Comparison of ENCODE assay signal across 10 cellular contexts in genomic region chr19:15303105-15303780, GRCh38. TPM values are rescaled to one million over a fixed set of nuclear protein-coding genes. Genes with fewer than 3 reads are reported as not detected.
DNase-seq lines count a peak whose midpoint lies in the region; ATAC-seq and TF ChIP-seq lines count a peak whose summit lies in the region.
"Had no signal": no experiment of that assay in that cellular context is flagged by ENCODE, and none has a peak within 500 bp of the region (broad histone marks: within the 10 kb centered on the region; RNA-seq: fewer than 3 reads in every experiment).

No MANE protein-coding gene starts in this region.

- H3K36me3 Mint-ChIP-seq in CD4-positive, CD25-positive, alpha-beta regulatory T cell: peaks cover 3% of the 10 kb centered on the region
- peaks cover 2% of the 10 kb centered on the region for H3K36me3 Mint-ChIP-seq in osteocyte (ENCODE audit: unreplicated experiment)

- intact Hi-C loops in sciatic nerve (cut with DNase I): no loop called here

- H3K4me3 Mint-ChIP-seq in CD4-positive, CD25-positive, alpha-beta regulatory T cell: peak overlapping the region; percentile 4 to 83 (median 57)
- H3K4me3 Mint-ChIP-seq in osteocyte (ENCODE audit: unreplicated experiment): no peak overlapping the region
- H3K4me3 Mint-ChIP-seq: endodermal cell had no signal

- H3K27ac ChIP-seq in CD4-positive, CD25-positive, alpha-beta regulatory T cell (ENCODE audit: insufficient read depth, low read length, poor library complexity, severe bottlenecking): no peak overlapping the region
- H3K27ac ChIP-seq in RWPE2 (ENCODE audit: poor library complexity, severe bottlenecking) (no peak overlapping the region), coronary artery (peak overlapping the region; percentile 1 to 13)
- H3K27ac ChIP-seq: KMS-11 had no signal

- H3K9me3 ChIP-seq in CD4-positive, CD25-positive, alpha-beta regulatory T cell (ENCODE audit: control insufficient read depth in 2 of 2, low read length in 2 of 2): no peaks in the 10 kb centered on the region
- peaks cover 5% of the 10 kb centered on the region for H3K9me3 ChIP-seq in RWPE2 (ENCODE audit: severe bottlenecking)

- H3K36me3 ChIP-seq in CD4-positive, CD25-positive, alpha-beta regulatory T cell (ENCODE audit: control insufficient read depth, insufficient read depth, low read length): no peaks in the 10 kb centered on the region
- peaks cover 21% of the 10 kb centered on the region for H3K36me3 ChIP-seq in RWPE2 (ENCODE audit: low read depth)

- peak in 1 of 2 donors; percentile 30 for ATAC-seq in CD4-positive, CD25-positive, alpha-beta regulatory T cell (ENCODE audit: low read depth in 2 of 2)
- peak; percentile 7; the same call in 1 of the 3 replicates for ATAC-seq in RWPE2 (ENCODE audit: low read depth)
- no peak for ATAC-seq in sciatic nerve

- H3K27me3 ChIP-seq in CD4-positive, CD25-positive, alpha-beta regulatory T cell (ENCODE audit: control insufficient read depth, insufficient read depth, low read length): no peaks in the 10 kb centered on the region
- no peaks in the 10 kb centered on the region for H3K27me3 ChIP-seq in RWPE2 (ENCODE audit: insufficient read depth, poor library complexity, severe bottlenecking)

- H3K4me1 Mint-ChIP-seq in CD4-positive, CD25-positive, alpha-beta regulatory T cell: peaks cover 31 to 92% (median 67%) of the 10 kb centered on the region in 4 donors
- peaks cover 70% of the 10 kb centered on the region for H3K4me1 Mint-ChIP-seq in osteocyte (ENCODE audit: unreplicated experiment)

- H3K27ac Mint-ChIP-seq in CD4-positive, CD25-positive, alpha-beta regulatory T cell: peak overlapping the region in 2 of 3 donors; percentile 3 to 76
- H3K27ac Mint-ChIP-seq in osteocyte (ENCODE audit: unreplicated experiment): peak overlapping the region; percentile 74

- H3K4me3 ChIP-seq in CD4-positive, CD25-positive, alpha-beta regulatory T cell (ENCODE audit: low read depth, low read length): peak overlapping the region; percentile 29
- no peak overlapping the region for H3K4me3 ChIP-seq in RWPE2 (ENCODE audit: severe bottlenecking)
- peak overlapping the region; percentile 33 for H3K4me3 ChIP-seq in coronary artery

- H3K9me3 Mint-ChIP-seq in CD4-positive, CD25-positive, alpha-beta regulatory T cell: no peaks in the 10 kb centered on the region
- peaks cover 3% of the 10 kb centered on the region for H3K9me3 Mint-ChIP-seq in osteocyte (ENCODE audit: unreplicated experiment)
- H3K9me3 Mint-ChIP-seq: endodermal cell had no signal

- TF ChIP-seq CTCF in RWPE2 (IDR thresholded peaks at IDR 0.05; ENCODE audit: poor library complexity, severe bottlenecking) (no peak), coronary artery (IDR thresholded peaks at IDR 0.05) (no peak), osteocyte (IDR thresholded peaks at IDR 0.05) (no peak)

- peaks cover 76% of the 10 kb centered on the region for H3K4me1 ChIP-seq in CD4-positive, CD25-positive, alpha-beta regulatory T cell (ENCODE audit: control insufficient read depth, insufficient read depth, low read length, poor library complexity, severe bottlenecking)
- H3K4me1 ChIP-seq in RWPE2 (ENCODE audit: insufficient read depth, poor library complexity, severe bottlenecking): peaks cover 47% of the 10 kb centered on the region

- DNase-seq in CD4-positive, CD25-positive, alpha-beta regulatory T cell: no peak
- DNase-seq in RWPE2 (ENCODE audit: low spot score) (no peak), coronary artery (ENCODE audit: low spot score) (no peak), osteocyte (ENCODE audit: extremely low spot score, unreplicated experiment) (no peak), sciatic nerve (ENCODE audit: low spot score) (no peak), OCI-M2 (lab: John Stamatoyannopoulos, UW; ENCODE audit: unreplicated experiment) (no peak), COLO668 (lab: John Stamatoyannopoulos, UW; ENCODE audit: unreplicated experiment) (no peak), NCI-H187 (lab: John Stamatoyannopoulos, UW) (no peak)
- DNase-seq: endodermal cell had no signal

- H3K27me3 Mint-ChIP-seq in CD4-positive, CD25-positive, alpha-beta regulatory T cell: no peaks in the 10 kb centered on the region
- H3K27me3 Mint-ChIP-seq in osteocyte (ENCODE audit: unreplicated experiment): no peaks in the 10 kb centered on the region

RNA-seq across cellular contexts. Expression of gene BRD4, which starts 29.1 kb away (rescaled TPM):
- total RNA-seq in CD4-positive, CD25-positive, alpha-beta regulatory T cell: 168 TPM
- polyA plus RNA-seq in CD4-positive, CD25-positive, alpha-beta regulatory T cell: 10 to 100 TPM in 1 of 4 donors, 1 to 10 TPM in 3; 6.6 to 12.4 (median 9.3) TPM
- total RNA-seq in osteocyte (142 and 143 TPM in 2 replicates), sciatic nerve (110 TPM)

Comparison
In these comparisons a context has a peak if more than half of its experiments do, and no peak if none do; other contexts are left out.
1. H3K27ac ChIP-seq: peak in coronary artery (2 of 2); none in CD4-positive, CD25-positive, alpha-beta regulatory T cell (single experiment) and RWPE2 (single experiment).